14 cellular contexts compared by ENCODE assay signal in the genomic region with DNA sequence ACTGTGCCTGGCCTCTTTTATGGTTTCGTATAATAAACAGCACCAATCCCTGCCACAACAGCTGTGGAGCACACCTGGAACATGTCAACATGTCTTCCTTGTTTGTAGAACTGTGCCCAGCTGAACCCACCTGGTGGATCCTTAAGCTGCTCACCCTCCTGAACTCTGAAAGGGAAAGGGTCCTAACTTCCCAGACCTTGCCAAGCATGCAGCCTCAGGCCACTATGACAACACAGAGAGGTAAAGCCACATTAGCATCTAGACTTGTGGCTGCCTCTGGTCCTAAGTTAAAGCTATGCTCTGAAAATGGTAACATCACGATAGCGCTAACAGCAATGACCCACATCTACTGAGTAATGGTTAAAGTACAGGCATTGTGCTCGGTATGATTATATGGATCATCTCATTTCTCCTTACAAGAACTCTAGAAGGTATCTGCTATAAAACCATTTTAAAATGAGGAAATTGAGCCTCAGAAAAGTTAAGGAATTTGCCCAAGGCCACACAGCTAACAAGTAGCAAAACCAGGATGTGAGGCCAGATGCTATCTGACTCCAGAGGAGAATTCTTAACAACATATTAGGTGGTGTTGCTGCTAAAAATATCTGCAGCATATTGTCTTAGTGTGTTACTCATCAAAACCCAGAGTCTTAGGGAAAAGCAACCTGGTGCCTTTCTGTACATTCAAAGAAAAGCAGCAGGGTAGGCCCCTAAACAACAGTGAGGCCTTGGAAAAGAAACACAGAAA. TPM values are rescaled to one million over a fixed set of nuclear protein-coding genes. Genes with fewer than 3 reads are reported as not detected.
A peak's percentile ranks its signal among the peaks of the same experiment; 100 is the strongest.
DNase-seq lines count a peak whose midpoint lies in the region; ATAC-seq, FAIRE-seq and TF ChIP-seq lines count a peak whose summit lies in the region.
"Had no signal": no experiment of that assay in that cellular context is flagged by ENCODE, and none has a peak within 500 bp of the region (broad histone marks: within the 10 kb centered on the region; RNA-seq: fewer than 3 reads in every experiment).

No MANE protein-coding gene starts in this region.

- no peaks in the 10 kb centered on the region for H3K9me3 ChIP-seq in K562 (replicated peaks; ENCODE audit: control insufficient read depth, insufficient read depth, low read depth, low read length)
- no peaks in the 10 kb centered on the region for H3K9me3 ChIP-seq in lower lobe of right lung
- H3K9me3 ChIP-seq: SJCRH30 had no signal

- H3K4me1 Mint-ChIP-seq in mesothelial cell of epicardium: peaks cover 9% of the 10 kb centered on the region

- no peak overlapping the region for H3K4me3 Mint-ChIP-seq in mesothelial cell of epicardium
- H3K4me3 Mint-ChIP-seq: CD14-positive monocyte had no signal

- no TSS peak for BruUV-seq in K562 (replicated peaks; lab: Mats Ljungman, UMichigan)

- FAIRE-seq in K562 (lab: Jason Lieb, UNC): no peak

- H3K27ac ChIP-seq in ACC112 (ENCODE audit: low read depth, low read length): peak overlapping the region; percentile 30; the same call in 1 of the 2 replicates
- no peak overlapping the region for H3K27ac ChIP-seq in K562 (ENCODE audit: extremely low read depth, low read depth, low read length)
- H3K27ac ChIP-seq in lower lobe of right lung: no peak overlapping the region
- H3K27ac ChIP-seq: HL-60, SJCRH30 had no signal

- H4K20me1 ChIP-seq in K562 (replicated peaks; ENCODE audit: control insufficient read depth, insufficient read depth, low read length): no peaks in the 10 kb centered on the region

- POLR2A ChIA-PET in K562 (lab: Yijun Ruan, JAX): interaction anchor here (0.7 to 1.7 kb wide), 3 partner anchors 9 to 22 kb away, joined by 3 to 5 read pairs (median 4); no protein-coding TSS in a partner anchor

- H3K4me2 ChIP-seq in K562 (ENCODE audit: insufficient read depth, low read length): no peak overlapping the region; the same call in 1 of the 2 replicates

- H3K27me3 ChIP-seq in ACC112 (ENCODE audit: insufficient read depth, low read length) (no peaks in the 10 kb centered on the region), K562 (ENCODE audit: control insufficient read depth in 2 of 2, insufficient read depth in 2 of 2, low read length in 2 of 2) (no peaks in the 10 kb centered on the region), lower lobe of right lung (ENCODE audit: low read depth) (no peaks in the 10 kb centered on the region)
- H3K27me3 ChIP-seq: SJCRH30 had no signal

- no peak for ATAC-seq in K562
- no peak for ATAC-seq in lower lobe of right lung
- ATAC-seq: left colon had no signal

- intact Hi-C loops in K562 (cut with micrococcal nuclease): no loop called here
- intact Hi-C loops in lower lobe of right lung (cut with DNase I): no loop called here

- no peak overlapping the region for H3K9ac ChIP-seq in K562 (ENCODE audit: insufficient read depth in 1 of 2, low read depth in 2 of 2, low read length in 2 of 2)

- no peak overlapping the region for H3K27ac Mint-ChIP-seq in mesothelial cell of epicardium

- WGBS in K562 (ENCODE audit: insufficient coverage, low coverage, missing lambda C conversion rate): 69% methylated on average over 4 of the region's 4 CpGs

- in situ Hi-C loops in K562 (cut with MboI): no loop called here

- no peaks in the 10 kb centered on the region for H3K27me3 Mint-ChIP-seq in mesothelial cell of epicardium (ENCODE audit: low read depth)

- H3K9me3 Mint-ChIP-seq in mesothelial cell of epicardium: peaks cover 9% of the 10 kb centered on the region

- H3K4me3 ChIP-seq in ACC112 (ENCODE audit: low read depth, low read length) (no peak overlapping the region), K562 (no peak overlapping the region), lower lobe of right lung (no peak overlapping the region)
- H3K4me3 ChIP-seq: SJCRH30 had no signal

- TF ChIP-seq RAD21 in K562 (CRISPR knock-in tag; conservative IDR thresholded peaks at IDR 0.05 in 1 of 2, IDR thresholded peaks at IDR 0.05 in 1 of 2): no peak

- DNase-seq in GM03348 (ENCODE audit: low spot score): peak; percentile 44
- no peak for DNase-seq in K562 (ENCODE audit: extremely low read depth in 1 of 4, low spot score in 3 of 4)
- peak; percentile 59 for DNase-seq in iris pigment epithelial cell (ENCODE audit: low read depth)
- DNase-seq in NCI-H345 (lab: John Stamatoyannopoulos, UW): no peak
- DNase-seq in mesothelial cell of epicardium (ENCODE audit: low spot score in 2 of 2, unreplicated experiment in 2 of 2): no peak
- no peak for DNase-seq in foreskin melanocyte
- no peak for DNase-seq in lower lobe of right lung
- DNase-seq: left colon, MV-4-11, occipital lobe, SJCRH30 had no signal

- CTCF ChIA-PET in K562 (lab: Yijun Ruan, JAX; ENCODE audit: low intra/inter-chr PET ratio): no interaction called here

- H3K36me3 Mint-ChIP-seq in mesothelial cell of epicardium: no peaks in the 10 kb centered on the region
- H3K36me3 Mint-ChIP-seq: CD14-positive monocyte had no signal

- no peaks in the 10 kb centered on the region for H3K9me1 ChIP-seq in K562 (ENCODE audit: control insufficient read depth, insufficient read depth, low read length)

- no peaks in the 10 kb centered on the region for H3K36me3 ChIP-seq in ACC112 (ENCODE audit: insufficient read depth, low read length)
- H3K36me3 ChIP-seq in K562 (ENCODE audit: control insufficient read depth, insufficient read depth, low read length): no peaks in the 10 kb centered on the region
- no peaks in the 10 kb centered on the region for H3K36me3 ChIP-seq in lower lobe of right lung
- H3K36me3 ChIP-seq: SJCRH30 had no signal

- TF ChIP-seq EP300 in K562 (IDR thresholded peaks at IDR 0.05; ENCODE audit: low read length): no peak

- TF ChIP-seq POLR2A in K562 (conservative IDR thresholded peaks at IDR 0.05): no peak

- H2AFZ ChIP-seq in ACC112 (ENCODE audit: low read length, unreplicated experiment) (no peak overlapping the region), K562 (ENCODE audit: low read depth, low read length) (peak overlapping the region; percentile 25; the same call in 1 of the 2 replicates)

- H3K79me2 ChIP-seq in ACC112 (ENCODE audit: control insufficient read depth, insufficient read depth, low read length, unreplicated experiment): no peaks in the 10 kb centered on the region
- no peaks in the 10 kb centered on the region for H3K79me2 ChIP-seq in K562 (ENCODE audit: control insufficient read depth, insufficient read depth, low read length)

- H3K4me1 ChIP-seq in ACC112 (ENCODE audit: control insufficient read depth, insufficient read depth, low read length, unreplicated experiment): peaks cover 20% of the 10 kb centered on the region
- H3K4me1 ChIP-seq in K562 (replicated peaks in 1 of 2; ENCODE audit: control insufficient read depth in 2 of 2, insufficient read depth in 2 of 2, low read length in 2 of 2): peaks cover 10 to 20% of the 10 kb centered on the region in 2 experiments; a peak in 4 of 5 replicates
- no peaks in the 10 kb centered on the region for H3K4me1 ChIP-seq in lower lobe of right lung
- H3K4me1 ChIP-seq: SJCRH30 had no signal

- TF ChIP-seq CTCF in K562 (IDR thresholded peaks at IDR 0.05 in 2 of 3, conservative IDR thresholded peaks at IDR 0.05 in 1 of 3; ENCODE audit: insufficient read depth in 2 of 3, low read depth in 1 of 3, low read length in 3 of 3): no peak
- no peak for TF ChIP-seq CTCF in mesothelial cell of epicardium (IDR thresholded peaks at IDR 0.05; ENCODE audit: unreplicated experiment)
- no peak for TF ChIP-seq CTCF in lower lobe of right lung (IDR thresholded peaks at IDR 0.05)

TF ChIP-seq in K562, 482 proteins besides CTCF, POLR2A, EP300 and RAD21 (continues in another document):
- no peak for TF ChIP-seq EGR1 (conservative IDR thresholded peaks at IDR 0.05)
- no peak for TF ChIP-seq MCM3 (IDR thresholded peaks at IDR 0.05)
- peak; percentile 62 for TF ChIP-seq RBM25 (IDR thresholded peaks at IDR 0.05; ENCODE audit: low read depth, low read length, severe bottlenecking)
- TF ChIP-seq PCBP1 (IDR thresholded peaks at IDR 0.05; ENCODE audit: low read depth, low read length, poor library complexity, severe bottlenecking): no peak
- 0 out of 2 replicates have a peak, but pooled peaks have one; percentile 23 for TF ChIP-seq MEF2D (tag; conservative IDR thresholded peaks at IDR 0.05; ENCODE audit: low read depth)
- TF ChIP-seq ZFP36 (IDR thresholded peaks at IDR 0.05; ENCODE audit: low read depth, low read length, partially characterized antibody): peak; percentile 68
- no peak for TF ChIP-seq ESRRA (IDR thresholded peaks at IDR 0.05; ENCODE audit: borderline replicate concordance, low read depth)
- TF ChIP-seq TAL1 (IDR thresholded peaks at IDR 0.05): no peak
- TF ChIP-seq ZKSCAN1 (IDR thresholded peaks at IDR 0.05; ENCODE audit: low read depth, low read length): no peak
- no peak for TF ChIP-seq TOE1 (IDR thresholded peaks at IDR 0.05; ENCODE audit: borderline replicate concordance)
- no peak for TF ChIP-seq TOE1 (CRISPR knock-in tag; IDR thresholded peaks at IDR 0.05; ENCODE audit: borderline replicate concordance, low read depth)

RNA-seq across cellular contexts. Expression of a gene that starts 23.1 kb away (rescaled TPM):
- total RNA-seq in K562 (2011; cell fraction: chromatin; rRNA removed; ENCODE audit: low replicate concordance): 151 and 399 TPM in 2 replicates
- total RNA-seq in K562 (2011; cell fraction: nucleolus; rRNA removed): 94.9 and 123 TPM in 2 replicates
- 139 and 141 TPM in 2 replicates for total RNA-seq in K562 (2011; cell fraction: nucleoplasm; rRNA removed)
- total RNA-seq in K562 (2014; rRNA removed) (91.9 and 93.1 TPM in 2 replicates), K562 (2014; rRNA removed; fragmentation: Illumina TruSeq; extraction: Trizol) (79.2 and 88.1 TPM in 2 replicates), K562 (2015; rRNA removed; fragmentation: Illumina TruSeq; extraction: Trizol) (90.4 and 92.6 TPM in 2 replicates), K562 (2021) (103 and 108 TPM in 2 replicates), mesothelial cell of epicardium (73.1 to 75.5 TPM (median 74.9 TPM) in 3 replicates), lower lobe of right lung (126 TPM)
- polyA plus RNA-seq in K562 (2011; rRNA removed) (43.9 and 48.3 TPM in 2 replicates), K562 (2014; fragmentation: Illumina TruSeq; extraction: Trizol) (79.0 and 89.9 TPM in 2 replicates), K562 (2014; fragmentation: Nextera tagmentation; extraction: Ambion mirVana) (10 to 100 TPM; 24.5 to 42.4 TPM), K562 (2014; rRNA removed) (70.7 and 83.4 TPM in 2 replicates)
- polyA plus RNA-seq in K562 (2011; cell fraction: cytosol; rRNA removed): 46.7 and 50.5 TPM in 2 replicates
- polyA plus RNA-seq in K562 (2011; cell fraction: nucleus; rRNA removed): 125 and 130 TPM in 2 replicates
- 68.9 and 92.0 TPM in 2 replicates for polyA plus RNA-seq in K562 (2012)
- polyA minus RNA-seq in K562 (2011; rRNA and poly(A)+ RNA removed): 115 and 136 TPM in 2 replicates
- polyA minus RNA-seq in K562 (2011; cell fraction: cytosol; rRNA and poly(A)+ RNA removed): 56.8 and 74.4 TPM in 2 replicates
- 75.0 and 142 TPM in 2 replicates for polyA minus RNA-seq in K562 (2011; cell fraction: nucleus; rRNA and poly(A)+ RNA removed)

Comparison
In these comparisons a context has a peak if more than half of its experiments do, and no peak if none do; other contexts are left out.
1. DNase-seq: peak in GM03348 (single experiment) and iris pigment epithelial cell (single experiment); none in K562 (0 of 4), NCI-H345 (single experiment), mesothelial cell of epicardium (0 of 2), foreskin melanocyte (single experiment) and lower lobe of right lung (single experiment).